In the genomic region with DNA sequence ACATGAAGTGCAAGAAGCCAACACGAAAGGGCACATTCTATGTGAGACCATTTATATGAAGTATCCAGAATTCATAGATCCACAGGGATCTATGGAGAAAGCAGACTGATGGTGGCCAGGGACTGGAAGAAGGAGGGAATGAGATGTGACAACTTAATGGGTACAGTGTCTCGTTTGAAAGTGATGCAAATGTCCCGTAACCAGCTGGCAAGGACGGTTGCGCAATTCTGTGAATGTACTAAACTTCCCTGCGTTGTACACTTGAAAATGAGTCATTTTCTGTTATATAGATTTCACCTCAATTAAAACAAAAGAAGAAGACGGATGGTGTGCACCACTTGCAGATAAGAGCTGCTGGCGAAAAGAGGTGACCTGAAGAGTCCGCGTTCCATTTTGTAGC, we compare ENCODE assay signal across 30 cellular contexts.
"Had no signal": no experiment of that assay in that cellular context is flagged by ENCODE, and none has a peak within 500 bp of the region (broad histone marks: within the 10 kb centered on the region; RNA-seq: fewer than 3 reads in every experiment).

No MANE protein-coding gene starts in this region.

- FAIRE-seq: astrocyte had no signal

- ATAC-seq: activated T-helper 17 cell treated with anti-CD3 and anti-CD28 coated beads, Interleukin-2, amount 50 U/mL, for 72 hours; gastrocnemius medialis; left ventricle myocardium superior; sciatic nerve; stimulated activated naive CD8-positive, alpha-beta T cell treated with anti-CD3 and anti-CD28 coated beads, Interleukin-15, amount 100 ng/mL, for 72 hours had no signal

- H3K4me1 Mint-ChIP-seq: activated CD4-positive, alpha-beta T cell treated with anti-CD3 and anti-CD28 coated beads, Interleukin-2, amount 10 ng/mL, durations not matched to agents 24 days and 14 days; activated T-helper 17 cell treated with anti-CD3 and anti-CD28 coated beads, Interleukin-2, amount 50 U/mL, for 72 hours; stimulated activated naive CD8-positive, alpha-beta T cell treated with anti-CD3 and anti-CD28 coated beads, Interleukin-15, amount 100 ng/mL, for 72 hours had no signal

- H3K4me3 Mint-ChIP-seq: activated CD4-positive, alpha-beta memory T cell treated with anti-CD3 and anti-CD28 coated beads for 36 hours; activated CD4-positive, alpha-beta T cell treated with anti-CD3 and anti-CD28 coated beads, Interleukin-2, amount 10 ng/mL, durations not matched to agents 24 days and 14 days; activated T-cell treated with anti-CD3 and anti-CD28 coated beads, Interleukin-2, amount 50 U/mL, for 24 hours; activated T-helper 17 cell treated with anti-CD3 and anti-CD28 coated beads, Interleukin-2, amount 50 U/mL, for 72 hours; nephron; stimulated activated naive CD8-positive, alpha-beta T cell treated with anti-CD3 and anti-CD28 coated beads, Interleukin-15, amount 100 ng/mL, for 72 hours had no signal

- H3K27ac ChIP-seq: brain microvascular endothelial cell, coronary artery, dorsolateral prefrontal cortex, gastrocnemius medialis, prostate gland, skin epidermis, thyroid gland, upper lobe of left lung had no signal

- H3K9me3 ChIP-seq: gastrocnemius medialis, prostate gland, thyroid gland had no signal

- H3K4me1 ChIP-seq: gastrocnemius medialis, prostate gland, thyroid gland, upper lobe of left lung had no signal

- H3K36me3 ChIP-seq: brain microvascular endothelial cell, gastrocnemius medialis, prostate gland, thyroid gland, upper lobe of left lung had no signal

- H3K4me3 ChIP-seq: coronary artery, dorsolateral prefrontal cortex, gastrocnemius medialis, prostate gland, skin epidermis, thyroid gland, upper lobe of left lung had no signal

- H3K27me3 ChIP-seq: brain microvascular endothelial cell, gastrocnemius medialis, thyroid gland, upper lobe of left lung had no signal

- DNase-seq: activated CD4-positive, alpha-beta memory T cell treated with anti-CD3 and anti-CD28 coated beads for 36 hours; activated CD4-positive, alpha-beta T cell treated with anti-CD3 and anti-CD28 coated beads, Interleukin-2, amount 10 ng/mL, durations not matched to agents 24 days and 14 days; activated CD4-positive, CD25-positive, alpha-beta regulatory T cell treated with anti-CD3 and anti-CD28 coated beads, Interleukin-2, amount 50 U/mL, for 72 hours; activated CD8-positive, alpha-beta memory T cell treated with anti-CD3 and anti-CD28 coated beads, Interleukin-2, amount 50 U/mL, for 4 hours; activated gamma-delta T cell treated with Interleukin-2 at 50 U/mL for 16 hours; activated naive CD4-positive, alpha-beta T cell treated with anti-CD3 and anti-CD28 coated beads, Interleukin-2, amount 50 U/mL, for 16 hours; activated T-cell treated with anti-CD3 and anti-CD28 coated beads, Interleukin-2, amount 50 U/mL, for 24 hours; amniotic stem cell; brain microvascular endothelial cell; effector memory CD4-positive, alpha-beta T cell; gastrocnemius medialis; glutamatergic neuron; islet precursor cell; left ventricle myocardium superior; mammary epithelial cell; retina; stimulated activated CD4-positive, alpha-beta T cell treated with anti-CD3 and anti-CD28 coated beads, Interleukin-12 subunit alpha, Interleukin-12 subunit beta, amount 100 ng/mL, for 4 hours; stimulated activated CD4-positive, alpha-beta T cell treated with anti-CD3 and anti-CD28 coated beads, Interleukin-4, amount 100 ng/mL, for 1 hour; stimulated activated naive CD8-positive, alpha-beta T cell treated with anti-CD3 and anti-CD28 coated beads, Interleukin-15, amount 100 ng/mL, for 72 hours; substantia nigra; thyroid gland had no signal

- H3K36me3 Mint-ChIP-seq: activated CD4-positive, alpha-beta memory T cell treated with anti-CD3 and anti-CD28 coated beads for 36 hours had no signal

- H3K27me3 Mint-ChIP-seq: activated CD4-positive, alpha-beta memory T cell treated with anti-CD3 and anti-CD28 coated beads for 36 hours; activated CD4-positive, alpha-beta T cell treated with anti-CD3 and anti-CD28 coated beads, Interleukin-2, amount 10 ng/mL, durations not matched to agents 24 days and 14 days; activated T-cell treated with anti-CD3 and anti-CD28 coated beads, Interleukin-2, amount 50 U/mL, for 24 hours; activated T-helper 17 cell treated with anti-CD3 and anti-CD28 coated beads, Interleukin-2, amount 50 U/mL, for 72 hours; stimulated activated naive CD8-positive, alpha-beta T cell treated with anti-CD3 and anti-CD28 coated beads, Interleukin-15, amount 100 ng/mL, for 72 hours had no signal

- H3K27ac Mint-ChIP-seq: activated CD4-positive, alpha-beta memory T cell treated with anti-CD3 and anti-CD28 coated beads for 36 hours; activated CD4-positive, alpha-beta T cell treated with anti-CD3 and anti-CD28 coated beads, Interleukin-2, amount 10 ng/mL, durations not matched to agents 24 days and 14 days; activated T-cell treated with anti-CD3 and anti-CD28 coated beads, Interleukin-2, amount 50 U/mL, for 24 hours; activated T-helper 17 cell treated with anti-CD3 and anti-CD28 coated beads, Interleukin-2, amount 50 U/mL, for 72 hours; nephron; stimulated activated naive CD8-positive, alpha-beta T cell treated with anti-CD3 and anti-CD28 coated beads, Interleukin-15, amount 100 ng/mL, for 72 hours had no signal
